14 cellular contexts compared by ENCODE assay signal in genomic region chr16:87992142-87992541, GRCh38. TPM values are rescaled to one million over a fixed set of nuclear protein-coding genes. Genes with fewer than 3 reads are reported as not detected.
"Had no signal": no experiment of that assay in that cellular context is flagged by ENCODE, and none has a peak within 500 bp of the region (broad histone marks: within the 10 kb centered on the region; RNA-seq: fewer than 3 reads in every experiment).

No MANE protein-coding gene starts in this region.

RNA-seq across cellular contexts. Expression of gene CA5A, which starts 55.8 kb away (rescaled TPM):
- total RNA-seq: dermis blood vessel endothelial cell, esophagus mucosa, esophagus squamous epithelium, gastrocnemius medialis, glomerular endothelial cell, kidney epithelial cell, left cardiac atrium, left ventricle myocardium superior, lower leg skin, lung microvascular endothelial cell, mesenteric fat pad, mesothelial cell of epicardium, myocyte had no signal
- polyA plus RNA-seq: keratinocyte had no signal
